Comparison of ENCODE assay signal across 8 cellular contexts in the genomic region with DNA sequence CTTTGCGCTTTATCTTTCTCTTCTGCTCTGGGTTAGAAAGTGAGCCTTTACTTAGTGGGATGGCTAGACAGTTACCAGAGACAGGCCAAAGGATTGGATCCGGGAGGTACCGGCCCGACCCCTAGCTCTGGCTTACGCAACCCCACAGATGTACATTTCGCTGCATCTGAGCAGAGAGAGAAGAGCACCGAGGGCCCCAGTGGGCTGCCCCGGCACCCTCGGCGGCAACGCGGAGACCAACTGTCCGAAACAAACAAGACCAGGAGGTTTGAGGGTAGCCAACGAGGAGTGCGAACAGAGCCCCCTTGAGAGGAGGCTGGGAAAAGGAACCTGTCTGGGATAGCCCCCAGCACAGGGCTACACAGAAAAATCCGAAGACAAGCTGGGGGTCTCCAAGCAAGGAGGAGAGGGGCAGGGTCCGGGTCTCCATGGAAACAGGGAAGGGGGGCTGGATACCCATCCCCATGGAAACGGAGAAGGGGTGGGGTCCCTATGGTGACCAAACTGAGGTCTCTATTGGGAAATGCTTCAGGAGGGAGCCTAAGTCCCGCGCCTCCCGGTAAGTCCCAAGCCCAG. TPM values are rescaled to one million over a fixed set of nuclear protein-coding genes. Genes with fewer than 3 reads are reported as not detected.
DNase-seq lines count a peak whose midpoint lies in the region; ATAC-seq and TF ChIP-seq lines count a peak whose summit lies in the region.

No MANE protein-coding gene starts in this region.

- peaks cover 33% of the 10 kb centered on the region for H3K36me3 Mint-ChIP-seq in nephron progenitor cell (ENCODE audit: low read depth)

- peaks cover 30% of the 10 kb centered on the region for H3K4me1 Mint-ChIP-seq in nephron progenitor cell

- DNase-seq in NCI-H345 treated with DMSO at 0.1 percent for 48 hours (lab: John Stamatoyannopoulos, UW; ENCODE audit: unreplicated experiment): peak; percentile 61
- no peak for DNase-seq in NCI-H345 (lab: John Stamatoyannopoulos, UW)
- DNase-seq in nephron progenitor cell: no peak
- DNase-seq in G401 (ENCODE audit: low spot score): no peak
- no peak for DNase-seq in NCI-H1436 treated with DMSO at 0.1 percent for 48 hours (lab: John Stamatoyannopoulos, UW)

- H3K27me3 Mint-ChIP-seq in nephron progenitor cell (ENCODE audit: low read depth, poor library complexity): no peaks in the 10 kb centered on the region

- ATAC-seq in HG02884 (IDR thresholded peaks at IDR 0.05; ENCODE audit: unreplicated experiment) (peak; percentile 23), SK-N-SH treated with all-trans-retinoic acid at 6 μM for 48 hours (peak; percentile 29)

- no peaks in the 10 kb centered on the region for H3K9me3 Mint-ChIP-seq in nephron progenitor cell

- WGBS in esophagus, 2 donors: 2% methylated on average over 20 to 21 of the region's 21 CpGs

- peaks cover 0 to 5% of the 10 kb centered on the region in 2 donors for H3K4me1 ChIP-seq in esophagus (ENCODE audit: control insufficient read depth in 2 of 2, insufficient read depth in 2 of 2, low read length in 1 of 2)

- peak overlapping the region; percentile 82 to 99 for H3K4me3 ChIP-seq in esophagus (ENCODE audit: low read depth in 1 of 2, low read length in 2 of 2)

- H3K27ac Mint-ChIP-seq in nephron progenitor cell: peak overlapping the region; percentile 98

- TF ChIP-seq CTCF in nephron progenitor cell (IDR thresholded peaks at IDR 0.05): no peak

- peaks cover 6 to 8% of the 10 kb centered on the region in 2 donors for H3K36me3 ChIP-seq in esophagus (ENCODE audit: control insufficient read depth in 2 of 2, insufficient read depth in 2 of 2, low read length in 1 of 2)

- H3K9me3 ChIP-seq in esophagus (ENCODE audit: control insufficient read depth in 2 of 2, insufficient read depth in 1 of 2, low read depth in 1 of 2, low read length in 1 of 2): no peaks in the 10 kb centered on the region

- no peaks in the 10 kb centered on the region for H3K27me3 ChIP-seq in esophagus (ENCODE audit: control insufficient read depth in 1 of 2, insufficient read depth in 2 of 2, low read length in 2 of 2)

- peak overlapping the region; percentile 98 for H3K27ac ChIP-seq in esophagus (ENCODE audit: low read depth in 2 of 2, low read length in 1 of 2)

- peak overlapping the region; percentile 98 for H3K4me3 Mint-ChIP-seq in nephron progenitor cell

- in situ Hi-C loops in G401 (cut with HindIII; ENCODE audit: low sequenced_read_pairs): no loop called here

TF ChIP-seq in SK-N-SH treated with all-trans-retinoic acid at 6 μM for 48 hours, 23 proteins besides CTCF, POLR2A, EP300 and RAD21:
- 0 out of 2 replicates have a peak, but pooled peaks have one; percentile 55 for TF ChIP-seq ZFP3 (CRISPR knock-in tag; IDR thresholded peaks at IDR 0.05)
- TF ChIP-seq, protein P1, sequence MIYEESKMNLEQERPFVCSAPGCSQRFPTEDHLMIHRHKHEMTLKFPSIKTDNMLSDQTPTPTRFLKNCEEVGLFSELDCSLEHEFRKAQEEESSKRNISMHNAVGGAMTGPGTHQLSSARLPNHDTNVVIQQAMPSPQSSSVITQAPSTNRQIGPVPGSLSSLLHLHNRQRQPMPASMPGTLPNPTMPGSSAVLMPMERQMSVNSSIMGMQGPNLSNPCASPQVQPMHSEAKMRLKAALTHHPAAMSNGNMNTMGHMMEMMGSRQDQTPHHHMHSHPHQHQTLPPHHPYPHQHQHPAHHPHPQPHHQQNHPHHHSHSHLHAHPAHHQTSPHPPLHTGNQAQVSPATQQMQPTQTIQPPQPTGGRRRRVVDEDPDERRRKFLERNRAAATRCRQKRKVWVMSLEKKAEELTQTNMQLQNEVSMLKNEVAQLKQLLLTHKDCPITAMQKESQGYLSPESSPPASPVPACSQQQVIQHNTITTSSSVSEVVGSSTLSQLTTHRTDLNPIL (CRISPR knock-in tag; IDR thresholded peaks at IDR 0.05; ENCODE audit: low read depth): no peak
- TF ChIP-seq, protein P2, sequence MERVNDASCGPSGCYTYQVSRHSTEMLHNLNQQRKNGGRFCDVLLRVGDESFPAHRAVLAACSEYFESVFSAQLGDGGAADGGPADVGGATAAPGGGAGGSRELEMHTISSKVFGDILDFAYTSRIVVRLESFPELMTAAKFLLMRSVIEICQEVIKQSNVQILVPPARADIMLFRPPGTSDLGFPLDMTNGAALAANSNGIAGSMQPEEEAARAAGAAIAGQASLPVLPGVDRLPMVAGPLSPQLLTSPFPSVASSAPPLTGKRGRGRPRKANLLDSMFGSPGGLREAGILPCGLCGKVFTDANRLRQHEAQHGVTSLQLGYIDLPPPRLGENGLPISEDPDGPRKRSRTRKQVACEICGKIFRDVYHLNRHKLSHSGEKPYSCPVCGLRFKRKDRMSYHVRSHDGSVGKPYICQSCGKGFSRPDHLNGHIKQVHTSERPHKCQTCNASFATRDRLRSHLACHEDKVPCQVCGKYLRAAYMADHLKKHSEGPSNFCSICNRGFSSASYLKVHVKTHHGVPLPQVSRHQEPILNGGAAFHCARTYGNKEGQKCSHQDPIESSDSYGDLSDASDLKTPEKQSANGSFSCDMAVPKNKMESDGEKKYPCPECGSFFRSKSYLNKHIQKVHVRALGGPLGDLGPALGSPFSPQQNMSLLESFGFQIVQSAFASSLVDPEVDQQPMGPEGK (CRISPR knock-in tag; IDR thresholded peaks at IDR 0.05; ENCODE audit: borderline replicate concordance): 0 out of 2 replicates have a peak, but pooled peaks have one; percentile 45

RNA-seq across cellular contexts. Expression of a gene that starts 0.4 kb away (rescaled TPM):
- polyA plus RNA-seq in esophagus: 1 to 10 TPM; 3.2 to 5.6 TPM
- 1.8 and 3.7 TPM in 2 replicates for total RNA-seq in G401 (2014; rRNA removed; shearing (Covaris generic))

RNA-seq across cellular contexts. Expression of a gene that starts 51.0 kb away (rescaled TPM):
- 10 to 100 TPM in 1 of 2 donors, 1 to 10 TPM in 1; 8.9 to 15.6 TPM for polyA plus RNA-seq in esophagus
- total RNA-seq in G401 (2014; rRNA removed; shearing (Covaris generic)): 35.1 and 36.4 TPM in 2 replicates

RNA-seq across cellular contexts. Expression of a gene that starts 51.4 kb away (rescaled TPM):
- polyA plus RNA-seq in esophagus: 10 to 100 TPM; 19.3 to 39.0 TPM
- total RNA-seq in G401 (2014; rRNA removed; shearing (Covaris generic)): 99.0 and 128 TPM in 2 replicates
